Comparison of ENCODE assay signal across 10 cellular contexts in the genomic region with DNA sequence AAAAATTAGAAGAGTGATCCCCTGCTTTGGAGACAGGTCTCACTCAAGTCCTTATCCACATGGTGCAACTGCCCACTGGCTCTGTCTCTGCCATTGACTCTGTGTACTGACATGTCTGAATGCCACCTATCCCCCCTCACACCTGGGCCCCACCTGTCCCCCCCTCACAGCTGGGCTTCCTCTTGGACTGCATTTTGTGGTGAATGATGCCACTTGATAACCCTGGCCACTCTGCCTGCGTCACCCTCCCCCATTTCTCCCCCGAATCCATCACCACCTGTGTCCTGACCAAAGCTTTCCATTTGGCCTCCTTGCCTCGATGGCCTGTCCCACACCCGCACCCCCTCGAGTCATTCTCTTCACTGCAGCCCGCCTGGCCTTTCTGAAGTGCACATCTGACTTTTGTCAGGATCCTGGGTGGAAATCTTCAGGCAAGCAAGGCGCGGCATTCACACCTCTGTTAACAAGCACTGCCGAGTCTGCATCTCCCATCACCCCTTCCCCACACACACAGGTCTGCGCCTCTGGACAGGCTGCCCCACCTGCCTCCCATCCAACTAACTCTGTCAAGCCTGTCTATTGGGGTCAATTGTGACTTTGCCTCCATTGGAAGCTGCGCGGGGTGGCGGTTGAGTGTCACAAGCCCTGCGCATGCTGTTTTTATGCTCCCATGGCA.
DNase-seq lines count a peak whose midpoint lies in the region; ATAC-seq and TF ChIP-seq lines count a peak whose summit lies in the region.
"Had no signal": no experiment of that assay in that cellular context is flagged by ENCODE, and none has a peak within 500 bp of the region (broad histone marks: within the 10 kb centered on the region; RNA-seq: fewer than 3 reads in every experiment).

No MANE protein-coding gene starts in this region.

- intact Hi-C loops in Calu3 (cut with micrococcal nuclease; ENCODE audit: unreplicated experiment) (no loop called here), PC-3 (cut with micrococcal nuclease) (no loop called here)

- H3K9me3 ChIP-seq in PC-3 (ENCODE audit: low read length) = no peaks in the 10 kb centered on the region
- no peaks in the 10 kb centered on the region for H3K9me3 ChIP-seq in osteoblast (ENCODE audit: low read depth, low read length)

- H3F3A ChIP-seq in PC-3 (ENCODE audit: low read length, unreplicated experiment) = peaks cover 62% of the 10 kb centered on the region

- H3K4me3 Mint-ChIP-seq in Calu3 (ENCODE audit: low read depth, unreplicated experiment) = peak overlapping the region; percentile 94
- H3K4me3 Mint-ChIP-seq in central memory CD8-positive, alpha-beta T cell = peak overlapping the region; percentile 83

- H3K4me1 Mint-ChIP-seq in Calu3 (ENCODE audit: low read depth, unreplicated experiment) = peaks cover 37% of the 10 kb centered on the region
- H3K4me1 Mint-ChIP-seq in central memory CD8-positive, alpha-beta T cell = peaks cover 77% of the 10 kb centered on the region

- H3K4me1 ChIP-seq in PC-3 (ENCODE audit: insufficient read depth, low read length) (peaks cover 53% of the 10 kb centered on the region), osteoblast (ENCODE audit: insufficient read depth, low read length) (peaks cover 57% of the 10 kb centered on the region)

- peak overlapping the region; percentile 99 for H3K27ac ChIP-seq in PC-3 (ENCODE audit: low read length)
- peak overlapping the region; percentile 94 for H3K27ac ChIP-seq in osteoblast (ENCODE audit: low read depth, low read length)
- H3K27ac ChIP-seq: cardiac muscle cell had no signal

- H2AFZ ChIP-seq in PC-3 (ENCODE audit: low read length) = no peak overlapping the region
- H2AFZ ChIP-seq in osteoblast (ENCODE audit: low read length) = no peak overlapping the region

- H3K36me3 ChIP-seq in PC-3 (ENCODE audit: low read depth, low read length) (peaks cover 50% of the 10 kb centered on the region), osteoblast (ENCODE audit: insufficient read depth, low read length) (peaks cover 53% of the 10 kb centered on the region)
- H3K36me3 ChIP-seq: cardiac muscle cell had no signal

- H3K9me2 ChIP-seq in PC-3 (replicated peaks; ENCODE audit: low read length) = no peaks in the 10 kb centered on the region

- TF ChIP-seq CTCF in Calu3 (IDR thresholded peaks at IDR 0.05; ENCODE audit: unreplicated experiment) = no peak
- no peak for TF ChIP-seq CTCF in PC-3 (conservative IDR thresholded peaks at IDR 0.05; ENCODE audit: low read depth, low read length)
- TF ChIP-seq CTCF in osteoblast (IDR thresholded peaks at IDR 0.05; ENCODE audit: extremely low read depth, low read depth, low read length) = no peak

- H3K4me3 ChIP-seq in PC-3 (ENCODE audit: low read length) = peak overlapping the region; percentile 92
- peak overlapping the region; percentile 77 for H3K4me3 ChIP-seq in osteoblast (ENCODE audit: insufficient read depth, low read length)
- H3K4me3 ChIP-seq: cardiac muscle cell had no signal

- H3K9me3 Mint-ChIP-seq in Calu3 (ENCODE audit: low read depth, unreplicated experiment) = no peaks in the 10 kb centered on the region
- no peaks in the 10 kb centered on the region for H3K9me3 Mint-ChIP-seq in central memory CD8-positive, alpha-beta T cell

- H4K20me1 ChIP-seq in PC-3 (ENCODE audit: low read length) (peaks cover 41% of the 10 kb centered on the region), osteoblast (ENCODE audit: insufficient read depth, low read length) (peaks cover 33% of the 10 kb centered on the region)

- CTCF ChIA-PET in Calu3 (lab: Charles Lee) = interaction anchor here (0.5 to 1.6 kb wide), 4 partner anchors 11 to 51 kb away, joined by 3 to 4 read pairs (median 4); no protein-coding TSS in a partner anchor
- CTCF ChIA-PET in PC-3 (lab: Charles Lee) = no interaction called here

- H3K79me2 ChIP-seq in PC-3 (ENCODE audit: low read length) = peaks cover 93% of the 10 kb centered on the region
- peaks cover 82% of the 10 kb centered on the region for H3K79me2 ChIP-seq in osteoblast (ENCODE audit: insufficient read depth, low read length)

- DNase-seq in Calu3 (no peak), PC-3 (peak; percentile 29), osteoblast (ENCODE audit: insufficient read length, low spot score, missing footprints) (no peak), SHP77 treated with DMSO at 0.1 percent for 48 hours (lab: John Stamatoyannopoulos, UW) (no peak), COR-L47 (lab: John Stamatoyannopoulos, UW) (no peak)
- DNase-seq in central memory CD8-positive, alpha-beta T cell (ENCODE audit: low spot score in 2 of 2) = no peak
- DNase-seq: NCI-H1436 treated with DMSO at 0.1 percent for 48 hours had no signal

- H3K27ac Mint-ChIP-seq in Calu3 (ENCODE audit: unreplicated experiment) = peak overlapping the region; percentile 97
- peak overlapping the region; percentile 96 for H3K27ac Mint-ChIP-seq in central memory CD8-positive, alpha-beta T cell (ENCODE audit: low read depth)

- ATAC-seq in PC-3 (peak; percentile 3; the same call in 1 of the 2 replicates), HG02970 (IDR thresholded peaks at IDR 0.05; ENCODE audit: low FRiP score, unreplicated experiment) (no peak), HG03520 (IDR thresholded peaks at IDR 0.05; ENCODE audit: unreplicated experiment) (no peak)
- ATAC-seq in central memory CD8-positive, alpha-beta T cell (replicated peaks; ENCODE audit: extremely low read depth, poor library complexity, severe bottlenecking) = no peak

- BruUV-seq in Calu3 (replicated peaks; lab: Mats Ljungman, UMichigan) (no TSS peak), PC-3 (replicated peaks; lab: Mats Ljungman, UMichigan) (no TSS peak)

- H3K27me3 ChIP-seq in PC-3 (ENCODE audit: low read length) = no peaks in the 10 kb centered on the region
- no peaks in the 10 kb centered on the region for H3K27me3 ChIP-seq in osteoblast (ENCODE audit: insufficient read depth, low read length)
- H3K27me3 ChIP-seq: cardiac muscle cell had no signal

- peaks cover 100% of the 10 kb centered on the region for H3K36me3 Mint-ChIP-seq in Calu3 (ENCODE audit: insufficient read depth, unreplicated experiment)
- H3K36me3 Mint-ChIP-seq in central memory CD8-positive, alpha-beta T cell (ENCODE audit: insufficient read depth) = peaks cover 50% of the 10 kb centered on the region

- H3K27me3 Mint-ChIP-seq in Calu3 (ENCODE audit: unreplicated experiment) = peaks cover 4% of the 10 kb centered on the region
- H3K27me3 Mint-ChIP-seq in central memory CD8-positive, alpha-beta T cell = no peaks in the 10 kb centered on the region

- H3K4me2 ChIP-seq in PC-3 (ENCODE audit: low read length) = peak overlapping the region; percentile 92
- peak overlapping the region; percentile 88 for H3K4me2 ChIP-seq in osteoblast (ENCODE audit: insufficient read depth, low read length)

- POLR2A ChIA-PET in PC-3 (lab: Charles Lee; ENCODE audit: unreplicated experiment) = interaction anchor here (0.6 to 0.7 kb wide), 2 partner anchors 109 to 157 kb away, joined by 3 read pairs; no protein-coding TSS in a partner anchor

- peak overlapping the region; percentile 94 for H3K9ac ChIP-seq in PC-3 (ENCODE audit: low read length)
